8 cellular contexts compared by ENCODE assay signal in genomic region chr13:28657784-28658538, GRCh38. TPM values are rescaled to one million over a fixed set of nuclear protein-coding genes. Genes with fewer than 3 reads are reported as not detected.
DNase-seq lines count a peak whose midpoint lies in the region; ATAC-seq and TF ChIP-seq lines count a peak whose summit lies in the region.

No MANE protein-coding gene starts in this region.

- CTCF ChIA-PET in CD8-positive, alpha-beta T cell (lab: Charles Lee) = interaction anchor here (2.0 kb wide), 1 partner anchor 21 kb away, joined by 6 read pairs; no protein-coding TSS in a partner anchor

- intact Hi-C loops in CD8-positive, alpha-beta T cell (cut with DNase I, micrococcal nuclease) = loop anchor here (2.0 to 5.0 kb wide), 6 partner anchors 519 to 1406 kb away; partner anchors contain the start of genes MTIF3 (in 2 of the 2), RPL21 (in 2 of the 2), LNX2 (in 1 of the 2) and PAN3 (in 1 of the 2)

- no peak for TF ChIP-seq CTCF in CD8-positive, alpha-beta T cell (IDR thresholded peaks at IDR 0.05)
- peak in 1 of 2 donors; percentile 21 for TF ChIP-seq CTCF in right atrium auricular region (IDR thresholded peaks at IDR 0.05)

- H3K9me3 ChIP-seq in CD8-positive, alpha-beta T cell (ENCODE audit: low read length) = no peaks in the 10 kb centered on the region
- no peaks in the 10 kb centered on the region for H3K9me3 ChIP-seq in right atrium auricular region

- DNase-seq in CD8-positive, alpha-beta T cell = no peak
- no peak for DNase-seq in Jurkat, Clone E6-1 (ENCODE audit: low read depth, low spot score)
- DNase-seq in right atrium auricular region (ENCODE audit: low spot score) (no peak), skeletal muscle cell (ENCODE audit: low read depth) (no peak), 8988T (no peak), NCI-H1930 (lab: John Stamatoyannopoulos, UW) (no peak)

- peak overlapping the region; percentile 98 for H3K4me3 Mint-ChIP-seq in CD8-positive, alpha-beta T cell
- H3K4me3 Mint-ChIP-seq in activated T-helper 17 cell treated with anti-CD3 and anti-CD28 coated beads, Interleukin-2, amount 50 U/mL, for 72 hours = peak overlapping the region; percentile 83

- no peak for ATAC-seq in CD8-positive, alpha-beta T cell
- ATAC-seq in activated T-helper 17 cell treated with anti-CD3 and anti-CD28 coated beads, Interleukin-2, amount 50 U/mL, for 72 hours (replicated peaks) = no peak
- no peak for ATAC-seq in HG03432 (IDR thresholded peaks at IDR 0.05; ENCODE audit: unreplicated experiment)

- H3K27me3 Mint-ChIP-seq in CD8-positive, alpha-beta T cell (ENCODE audit: low read depth) = no peaks in the 10 kb centered on the region
- H3K27me3 Mint-ChIP-seq in activated T-helper 17 cell treated with anti-CD3 and anti-CD28 coated beads, Interleukin-2, amount 50 U/mL, for 72 hours = no peaks in the 10 kb centered on the region

- H3K27ac Mint-ChIP-seq in CD8-positive, alpha-beta T cell = peak overlapping the region; percentile 99
- H3K27ac Mint-ChIP-seq in activated T-helper 17 cell treated with anti-CD3 and anti-CD28 coated beads, Interleukin-2, amount 50 U/mL, for 72 hours = peak overlapping the region; percentile 98

- no peaks in the 10 kb centered on the region for H3K9me3 Mint-ChIP-seq in CD8-positive, alpha-beta T cell
- no peaks in the 10 kb centered on the region for H3K9me3 Mint-ChIP-seq in activated T-helper 17 cell treated with anti-CD3 and anti-CD28 coated beads, Interleukin-2, amount 50 U/mL, for 72 hours

- peak overlapping the region; percentile 73 for H3K4me3 ChIP-seq in CD8-positive, alpha-beta T cell (ENCODE audit: low read depth, low read length)
- peak overlapping the region; percentile 97 for H3K4me3 ChIP-seq in Jurkat, Clone E6-1 (ENCODE audit: low read length)
- peak overlapping the region; percentile 75 to 90 for H3K4me3 ChIP-seq in right atrium auricular region
- H3K4me3 ChIP-seq in skeletal muscle cell (ENCODE audit: low read depth, low read length) = peak overlapping the region; percentile 98

- peak overlapping the region; percentile 85 for H3K27ac ChIP-seq in CD8-positive, alpha-beta T cell (ENCODE audit: low read depth, low read length)
- H3K27ac ChIP-seq in right atrium auricular region = peak overlapping the region; percentile 90 to 98

- peaks cover 5% of the 10 kb centered on the region for H3K36me3 ChIP-seq in CD8-positive, alpha-beta T cell (ENCODE audit: insufficient read depth, low read length)
- peaks cover 11% of the 10 kb centered on the region for H3K36me3 ChIP-seq in right atrium auricular region

- peaks cover 33% of the 10 kb centered on the region for H3K4me1 ChIP-seq in CD8-positive, alpha-beta T cell (ENCODE audit: insufficient read depth, low read length)
- peaks cover 0 to 50% of the 10 kb centered on the region in 2 donors for H3K4me1 ChIP-seq in right atrium auricular region

- H3K36me3 Mint-ChIP-seq in CD8-positive, alpha-beta T cell = peaks cover 38% of the 10 kb centered on the region
- H3K36me3 Mint-ChIP-seq in activated T-helper 17 cell treated with anti-CD3 and anti-CD28 coated beads, Interleukin-2, amount 50 U/mL, for 72 hours (ENCODE audit: low read depth) = peaks cover 61% of the 10 kb centered on the region

- POLR2A ChIA-PET in CD8-positive, alpha-beta T cell (lab: Charles Lee) = interaction anchor here (1.1 to 2.7 kb wide), 7 partner anchors 10 to 1960 kb away, joined by 3 to 18 read pairs (median 4); partner anchors contain the start of genes SLC46A3 and USPL1

- H3K4me1 Mint-ChIP-seq in CD8-positive, alpha-beta T cell (ENCODE audit: low read depth) = peaks cover 62% of the 10 kb centered on the region
- H3K4me1 Mint-ChIP-seq in activated T-helper 17 cell treated with anti-CD3 and anti-CD28 coated beads, Interleukin-2, amount 50 U/mL, for 72 hours = peaks cover 48% of the 10 kb centered on the region

- no peaks in the 10 kb centered on the region for H3K27me3 ChIP-seq in CD8-positive, alpha-beta T cell (ENCODE audit: insufficient read depth, low read length)
- no peaks in the 10 kb centered on the region for H3K27me3 ChIP-seq in right atrium auricular region

RNA-seq across cellular contexts. Expression of gene POMP, which starts 1.0 kb away (rescaled TPM):
- 10 to 100 TPM; 34.7 to 38.0 TPM for total RNA-seq in CD8-positive, alpha-beta T cell
- polyA plus RNA-seq in Jurkat, Clone E6-1 (2012; ENCODE audit: insufficient read depth, insufficient read length) = 205 TPM
- 100 to 1,000 TPM in 1 of 2 donors, 10 to 100 TPM in 1; 71.3 to 101 TPM for total RNA-seq in activated T-helper 17 cell treated with anti-CD3 and anti-CD28 coated beads, Interleukin-2, amount 50 U/mL, for 72 hours
- 10 to 100 TPM; 88.2 to 93.7 TPM for total RNA-seq in right atrium auricular region
